1 cellular context compared by ENCODE assay signal in the genomic region with DNA sequence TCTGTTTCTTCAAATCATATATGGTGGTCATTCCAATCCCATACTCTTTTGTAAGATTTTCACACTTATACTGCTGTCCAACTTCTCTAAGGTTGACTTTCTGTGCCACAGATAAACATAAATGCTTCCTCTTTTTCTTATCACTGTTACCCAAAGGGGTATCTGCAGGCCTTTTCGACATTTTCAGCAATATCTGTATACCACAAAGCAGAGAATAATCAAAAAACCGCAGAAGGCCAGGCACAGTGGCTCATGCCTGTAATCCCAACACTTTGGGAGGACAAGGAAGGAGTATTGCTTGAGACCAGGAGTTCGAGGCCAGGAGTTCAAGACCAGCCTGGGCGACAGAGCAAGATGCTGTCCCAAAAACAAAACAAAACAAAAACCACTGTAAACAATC.
A peak's percentile ranks its signal among the peaks of the same experiment; 100 is the strongest.
TF ChIP-seq lines count a peak whose summit lies in the region.

No MANE protein-coding gene starts in this region.

TF ChIP-seq in K562, 482 proteins besides CTCF, POLR2A, EP300 and RAD21 (continued from another document and continues in another):
- no peak for TF ChIP-seq HIVEP1 (CRISPR knock-in tag; IDR thresholded peaks at IDR 0.05)
- TF ChIP-seq BHLHE40 (IDR thresholded peaks at IDR 0.05; ENCODE audit: low read length): peak; percentile 40; the same call in 1 of the 2 replicates
- TF ChIP-seq, protein P1, sequence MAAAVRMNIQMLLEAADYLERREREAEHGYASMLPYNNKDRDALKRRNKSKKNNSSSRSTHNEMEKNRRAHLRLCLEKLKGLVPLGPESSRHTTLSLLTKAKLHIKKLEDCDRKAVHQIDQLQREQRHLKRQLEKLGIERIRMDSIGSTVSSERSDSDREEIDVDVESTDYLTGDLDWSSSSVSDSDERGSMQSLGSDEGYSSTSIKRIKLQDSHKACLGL (CRISPR knock-in tag; IDR thresholded peaks at IDR 0.05; ENCODE audit: borderline replicate concordance, poor library complexity, severe bottlenecking): no peak
- no peak for TF ChIP-seq KDM4B (IDR thresholded peaks at IDR 0.05; ENCODE audit: borderline replicate concordance in 2 of 2, low read depth in 1 of 2)
- TF ChIP-seq ARNT (IDR thresholded peaks at IDR 0.05): 0 out of 4 replicates have a peak, but pooled peaks of 1 of the 2 experiments have one; percentile 48
- TF ChIP-seq, protein P2, sequence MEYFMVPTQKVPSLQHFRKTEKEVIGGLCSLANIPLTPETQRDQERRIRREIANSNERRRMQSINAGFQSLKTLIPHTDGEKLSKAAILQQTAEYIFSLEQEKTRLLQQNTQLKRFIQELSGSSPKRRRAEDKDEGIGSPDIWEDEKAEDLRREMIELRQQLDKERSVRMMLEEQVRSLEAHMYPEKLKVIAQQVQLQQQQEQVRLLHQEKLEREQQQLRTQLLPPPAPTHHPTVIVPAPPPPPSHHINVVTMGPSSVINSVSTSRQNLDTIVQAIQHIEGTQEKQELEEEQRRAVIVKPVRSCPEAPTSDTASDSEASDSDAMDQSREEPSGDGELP (CRISPR knock-in tag; IDR thresholded peaks at IDR 0.05; ENCODE audit: borderline replicate concordance): no peak
- no peak for TF ChIP-seq PURB (CRISPR knock-in tag; IDR thresholded peaks at IDR 0.05; ENCODE audit: low read depth)
- TF ChIP-seq PHF20 (IDR thresholded peaks at IDR 0.05; ENCODE audit: partially characterized antibody): no peak
- TF ChIP-seq, protein P3, sequence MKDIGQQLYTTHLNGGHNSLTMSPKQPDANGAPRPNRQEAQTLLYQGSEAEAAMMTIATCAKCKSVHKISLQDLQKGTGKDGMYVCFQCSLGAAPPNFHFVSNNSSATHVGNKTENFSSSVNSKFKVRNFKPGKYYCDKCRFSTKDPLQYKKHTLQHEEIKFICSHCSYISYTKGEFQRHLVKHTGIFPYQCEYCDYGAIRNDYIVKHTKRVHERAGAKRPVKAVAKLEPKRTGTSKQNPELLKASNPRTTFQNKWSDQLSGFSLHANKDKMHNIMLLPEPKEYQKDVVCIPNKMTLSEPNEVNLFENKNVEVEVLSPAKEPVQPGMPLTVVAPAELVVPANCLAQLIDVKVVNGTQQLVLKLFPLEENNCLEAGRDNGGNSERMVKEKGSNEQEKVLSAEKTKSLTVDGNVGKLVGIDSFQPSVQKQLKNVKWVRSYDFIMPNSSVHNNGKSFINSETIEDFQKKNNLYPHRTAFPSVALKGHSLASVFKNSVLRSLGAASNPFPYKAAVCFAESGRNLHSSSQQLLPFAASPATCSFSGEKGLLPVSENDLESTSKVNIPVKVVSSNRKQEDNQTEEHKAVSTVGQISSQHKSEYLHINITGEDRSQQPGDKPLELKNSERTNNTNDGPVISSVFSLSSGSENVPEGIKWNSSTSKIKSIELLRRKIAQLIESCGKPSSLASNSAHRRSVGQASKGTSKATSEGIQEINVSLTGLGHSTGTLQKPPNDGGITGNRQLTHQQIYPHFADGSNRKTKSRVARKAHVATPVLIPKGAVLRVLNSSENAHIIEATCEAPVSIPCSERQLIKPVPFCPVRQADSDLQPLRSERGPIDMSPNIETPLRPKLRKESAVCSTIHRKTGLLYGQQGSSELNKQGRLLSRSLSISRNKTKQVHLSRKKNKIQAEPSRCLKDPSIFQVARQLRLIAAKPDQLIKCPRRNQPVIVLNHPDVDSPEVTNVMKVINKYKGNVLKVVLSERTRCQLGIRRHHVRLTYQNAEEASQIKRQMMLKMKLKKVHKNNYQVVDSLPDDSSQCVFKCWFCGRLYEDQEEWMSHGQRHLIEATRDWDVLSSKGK (CRISPR knock-in tag; IDR thresholded peaks at IDR 0.05): no peak
- TF ChIP-seq ZNF311 (CRISPR knock-in tag; IDR thresholded peaks at IDR 0.05): 0 out of 2 replicates have a peak, but pooled peaks have one; percentile 52
- TF ChIP-seq RCOR1 (IDR thresholded peaks at IDR 0.05; ENCODE audit: borderline replicate concordance in 1 of 2, low read depth in 2 of 2, low read length in 2 of 2): peak; percentile 81 to 98
- TF ChIP-seq CHD1 (IDR thresholded peaks at IDR 0.05; ENCODE audit: low read length): no peak
- TF ChIP-seq SIX5 (IDR thresholded peaks at IDR 0.05; ENCODE audit: borderline replicate concordance in 1 of 2, insufficient read depth in 1 of 2, low read depth in 1 of 2, low read length in 2 of 2): no peak
- peak; percentile 86 for TF ChIP-seq ZNF644 (tag; IDR thresholded peaks at IDR 0.05; ENCODE audit: low read depth)
- TF ChIP-seq SMARCC2 (IDR thresholded peaks at IDR 0.05; ENCODE audit: low read depth): peak; percentile 86
- TF ChIP-seq NCOA6 (IDR thresholded peaks at IDR 0.05): no peak
- no peak for TF ChIP-seq ZNF707 (CRISPR knock-in tag; conservative IDR thresholded peaks at IDR 0.05)
- TF ChIP-seq DMBX1 (CRISPR knock-in tag; IDR thresholded peaks at IDR 0.05; ENCODE audit: borderline replicate concordance): peak; percentile 73
- TF ChIP-seq TEAD2 (tag; IDR thresholded peaks at IDR 0.05): no peak
- TF ChIP-seq RHOXF2B (CRISPR knock-in tag; conservative IDR thresholded peaks at IDR 0.05): no peak
- TF ChIP-seq RAD51 (IDR thresholded peaks at IDR 0.05; ENCODE audit: borderline replicate concordance, low read depth): no peak
- peak; percentile 60 for TF ChIP-seq CCNT2 (IDR thresholded peaks at IDR 0.05; ENCODE audit: borderline replicate concordance, extremely low read depth, insufficient read length, low read depth, low read length)
- TF ChIP-seq, protein P4, sequence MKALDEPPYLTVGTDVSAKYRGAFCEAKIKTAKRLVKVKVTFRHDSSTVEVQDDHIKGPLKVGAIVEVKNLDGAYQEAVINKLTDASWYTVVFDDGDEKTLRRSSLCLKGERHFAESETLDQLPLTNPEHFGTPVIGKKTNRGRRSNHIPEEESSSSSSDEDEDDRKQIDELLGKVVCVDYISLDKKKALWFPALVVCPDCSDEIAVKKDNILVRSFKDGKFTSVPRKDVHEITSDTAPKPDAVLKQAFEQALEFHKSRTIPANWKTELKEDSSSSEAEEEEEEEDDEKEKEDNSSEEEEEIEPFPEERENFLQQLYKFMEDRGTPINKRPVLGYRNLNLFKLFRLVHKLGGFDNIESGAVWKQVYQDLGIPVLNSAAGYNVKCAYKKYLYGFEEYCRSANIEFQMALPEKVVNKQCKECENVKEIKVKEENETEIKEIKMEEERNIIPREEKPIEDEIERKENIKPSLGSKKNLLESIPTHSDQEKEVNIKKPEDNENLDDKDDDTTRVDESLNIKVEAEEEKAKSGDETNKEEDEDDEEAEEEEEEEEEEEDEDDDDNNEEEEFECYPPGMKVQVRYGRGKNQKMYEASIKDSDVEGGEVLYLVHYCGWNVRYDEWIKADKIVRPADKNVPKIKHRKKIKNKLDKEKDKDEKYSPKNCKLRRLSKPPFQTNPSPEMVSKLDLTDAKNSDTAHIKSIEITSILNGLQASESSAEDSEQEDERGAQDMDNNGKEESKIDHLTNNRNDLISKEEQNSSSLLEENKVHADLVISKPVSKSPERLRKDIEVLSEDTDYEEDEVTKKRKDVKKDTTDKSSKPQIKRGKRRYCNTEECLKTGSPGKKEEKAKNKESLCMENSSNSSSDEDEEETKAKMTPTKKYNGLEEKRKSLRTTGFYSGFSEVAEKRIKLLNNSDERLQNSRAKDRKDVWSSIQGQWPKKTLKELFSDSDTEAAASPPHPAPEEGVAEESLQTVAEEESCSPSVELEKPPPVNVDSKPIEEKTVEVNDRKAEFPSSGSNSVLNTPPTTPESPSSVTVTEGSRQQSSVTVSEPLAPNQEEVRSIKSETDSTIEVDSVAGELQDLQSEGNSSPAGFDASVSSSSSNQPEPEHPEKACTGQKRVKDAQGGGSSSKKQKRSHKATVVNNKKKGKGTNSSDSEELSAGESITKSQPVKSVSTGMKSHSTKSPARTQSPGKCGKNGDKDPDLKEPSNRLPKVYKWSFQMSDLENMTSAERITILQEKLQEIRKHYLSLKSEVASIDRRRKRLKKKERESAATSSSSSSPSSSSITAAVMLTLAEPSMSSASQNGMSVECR (CRISPR knock-in tag; IDR thresholded peaks at IDR 0.05): no peak
- TF ChIP-seq ZNF3 (CRISPR knock-in tag; IDR thresholded peaks at IDR 0.05): no peak
- TF ChIP-seq CEBPG (CRISPR knock-in tag; IDR thresholded peaks at IDR 0.05): no peak
- no peak for TF ChIP-seq CEBPG (tag; conservative IDR thresholded peaks at IDR 0.05 in 1 of 2, IDR thresholded peaks at IDR 0.05 in 1 of 2)
- TF ChIP-seq, protein P5, sequence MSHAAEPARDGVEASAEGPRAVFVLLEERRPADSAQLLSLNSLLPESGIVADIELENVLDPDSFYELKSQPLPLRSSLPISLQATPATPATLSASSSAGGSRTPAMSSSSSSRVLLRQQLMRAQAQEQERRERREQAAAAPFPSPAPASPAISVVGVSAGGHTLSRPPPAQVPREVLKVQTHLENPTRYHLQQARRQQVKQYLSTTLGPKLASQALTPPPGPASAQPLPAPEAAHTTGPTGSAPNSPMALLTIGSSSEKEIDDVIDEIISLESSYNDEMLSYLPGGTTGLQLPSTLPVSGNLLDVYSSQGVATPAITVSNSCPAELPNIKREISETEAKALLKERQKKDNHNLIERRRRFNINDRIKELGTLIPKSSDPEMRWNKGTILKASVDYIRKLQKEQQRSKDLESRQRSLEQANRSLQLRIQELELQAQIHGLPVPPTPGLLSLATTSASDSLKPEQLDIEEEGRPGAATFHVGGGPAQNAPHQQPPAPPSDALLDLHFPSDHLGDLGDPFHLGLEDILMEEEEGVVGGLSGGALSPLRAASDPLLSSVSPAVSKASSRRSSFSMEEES (CRISPR knock-in tag; IDR thresholded peaks at IDR 0.05): no peak
- no peak for TF ChIP-seq MED1 (CRISPR knock-in tag; IDR thresholded peaks at IDR 0.05; ENCODE audit: borderline replicate concordance)
- TF ChIP-seq PML (IDR thresholded peaks at IDR 0.05; ENCODE audit: low read length): peak; percentile 75; the same call in 1 of the 2 replicates
- TF ChIP-seq, protein P6, sequence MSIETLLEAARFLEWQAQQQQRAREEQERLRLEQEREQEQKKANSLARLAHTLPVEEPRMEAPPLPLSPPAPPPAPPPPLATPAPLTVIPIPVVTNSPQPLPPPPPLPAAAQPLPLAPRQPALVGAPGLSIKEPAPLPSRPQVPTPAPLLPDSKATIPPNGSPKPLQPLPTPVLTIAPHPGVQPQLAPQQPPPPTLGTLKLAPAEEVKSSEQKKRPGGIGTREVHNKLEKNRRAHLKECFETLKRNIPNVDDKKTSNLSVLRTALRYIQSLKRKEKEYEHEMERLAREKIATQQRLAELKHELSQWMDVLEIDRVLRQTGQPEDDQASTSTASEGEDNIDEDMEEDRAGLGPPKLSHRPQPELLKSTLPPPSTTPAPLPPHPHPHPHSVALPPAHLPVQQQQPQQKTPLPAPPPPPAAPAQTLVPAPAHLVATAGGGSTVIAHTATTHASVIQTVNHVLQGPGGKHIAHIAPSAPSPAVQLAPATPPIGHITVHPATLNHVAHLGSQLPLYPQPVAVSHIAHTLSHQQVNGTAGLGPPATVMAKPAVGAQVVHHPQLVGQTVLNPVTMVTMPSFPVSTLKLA (conservative IDR thresholded peaks at IDR 0.05): peak in 1 of 2 experiments; percentile 66; a peak in 2 of 4 replicates
- TF ChIP-seq, protein P7, sequence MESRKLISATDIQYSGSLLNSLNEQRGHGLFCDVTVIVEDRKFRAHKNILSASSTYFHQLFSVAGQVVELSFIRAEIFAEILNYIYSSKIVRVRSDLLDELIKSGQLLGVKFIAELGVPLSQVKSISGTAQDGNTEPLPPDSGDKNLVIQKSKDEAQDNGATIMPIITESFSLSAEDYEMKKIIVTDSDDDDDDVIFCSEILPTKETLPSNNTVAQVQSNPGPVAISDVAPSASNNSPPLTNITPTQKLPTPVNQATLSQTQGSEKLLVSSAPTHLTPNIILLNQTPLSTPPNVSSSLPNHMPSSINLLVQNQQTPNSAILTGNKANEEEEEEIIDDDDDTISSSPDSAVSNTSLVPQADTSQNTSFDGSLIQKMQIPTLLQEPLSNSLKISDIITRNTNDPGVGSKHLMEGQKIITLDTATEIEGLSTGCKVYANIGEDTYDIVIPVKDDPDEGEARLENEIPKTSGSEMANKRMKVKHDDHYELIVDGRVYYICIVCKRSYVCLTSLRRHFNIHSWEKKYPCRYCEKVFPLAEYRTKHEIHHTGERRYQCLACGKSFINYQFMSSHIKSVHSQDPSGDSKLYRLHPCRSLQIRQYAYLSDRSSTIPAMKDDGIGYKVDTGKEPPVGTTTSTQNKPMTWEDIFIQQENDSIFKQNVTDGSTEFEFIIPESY (CRISPR knock-in tag; IDR thresholded peaks at IDR 0.05): no peak
- no peak for TF ChIP-seq CREB1 (IDR thresholded peaks at IDR 0.05)
- no peak for TF ChIP-seq CREB1 (CRISPR knock-in tag; IDR thresholded peaks at IDR 0.05)
- TF ChIP-seq, protein P8, sequence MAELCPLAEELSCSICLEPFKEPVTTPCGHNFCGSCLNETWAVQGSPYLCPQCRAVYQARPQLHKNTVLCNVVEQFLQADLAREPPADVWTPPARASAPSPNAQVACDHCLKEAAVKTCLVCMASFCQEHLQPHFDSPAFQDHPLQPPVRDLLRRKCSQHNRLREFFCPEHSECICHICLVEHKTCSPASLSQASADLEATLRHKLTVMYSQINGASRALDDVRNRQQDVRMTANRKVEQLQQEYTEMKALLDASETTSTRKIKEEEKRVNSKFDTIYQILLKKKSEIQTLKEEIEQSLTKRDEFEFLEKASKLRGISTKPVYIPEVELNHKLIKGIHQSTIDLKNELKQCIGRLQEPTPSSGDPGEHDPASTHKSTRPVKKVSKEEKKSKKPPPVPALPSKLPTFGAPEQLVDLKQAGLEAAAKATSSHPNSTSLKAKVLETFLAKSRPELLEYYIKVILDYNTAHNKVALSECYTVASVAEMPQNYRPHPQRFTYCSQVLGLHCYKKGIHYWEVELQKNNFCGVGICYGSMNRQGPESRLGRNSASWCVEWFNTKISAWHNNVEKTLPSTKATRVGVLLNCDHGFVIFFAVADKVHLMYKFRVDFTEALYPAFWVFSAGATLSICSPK (IDR thresholded peaks at IDR 0.05; ENCODE audit: borderline replicate concordance): no peak
- no peak for TF ChIP-seq MCM7 (IDR thresholded peaks at IDR 0.05)
- peak; percentile 61 for TF ChIP-seq FOSL1 (tag; conservative IDR thresholded peaks at IDR 0.05)
- no peak for TF ChIP-seq ZNF217 (CRISPR knock-in tag; IDR thresholded peaks at IDR 0.05)
- TF ChIP-seq NELFE (IDR thresholded peaks at IDR 0.05; ENCODE audit: insufficient read depth, insufficient read length): no peak
- TF ChIP-seq MEF2A (IDR thresholded peaks at IDR 0.05; ENCODE audit: control insufficient read depth, low read depth, low read length): no peak
- TF ChIP-seq ERF (CRISPR knock-in tag; IDR thresholded peaks at IDR 0.05): no peak
- TF ChIP-seq PHF8 (IDR thresholded peaks at IDR 0.05; ENCODE audit: borderline replicate concordance, low read length): no peak
- TF ChIP-seq, protein P9, sequence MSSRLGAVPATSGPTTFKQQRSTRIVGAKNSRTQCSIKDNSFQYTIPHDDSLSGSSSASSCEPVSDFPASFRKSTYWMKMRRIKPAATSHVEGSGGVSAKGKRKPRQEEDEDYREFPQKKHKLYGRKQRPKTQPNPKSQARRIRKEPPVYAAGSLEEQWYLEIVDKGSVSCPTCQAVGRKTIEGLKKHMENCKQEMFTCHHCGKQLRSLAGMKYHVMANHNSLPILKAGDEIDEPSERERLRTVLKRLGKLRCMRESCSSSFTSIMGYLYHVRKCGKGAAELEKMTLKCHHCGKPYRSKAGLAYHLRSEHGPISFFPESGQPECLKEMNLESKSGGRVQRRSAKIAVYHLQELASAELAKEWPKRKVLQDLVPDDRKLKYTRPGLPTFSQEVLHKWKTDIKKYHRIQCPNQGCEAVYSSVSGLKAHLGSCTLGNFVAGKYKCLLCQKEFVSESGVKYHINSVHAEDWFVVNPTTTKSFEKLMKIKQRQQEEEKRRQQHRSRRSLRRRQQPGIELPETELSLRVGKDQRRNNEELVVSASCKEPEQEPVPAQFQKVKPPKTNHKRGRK (tag; IDR thresholded peaks at IDR 0.05): no peak
- TF ChIP-seq JUNB (CRISPR knock-in tag; conservative IDR thresholded peaks at IDR 0.05): no peak
